Comparison of ENCODE assay signal across 10 cellular contexts in genomic region chr6:32194388-32194787, GRCh38. TPM values are rescaled to one million over a fixed set of nuclear protein-coding genes. Genes with fewer than 3 reads are reported as not detected.
A peak's percentile ranks its signal among the peaks of the same experiment; 100 is the strongest.
DNase-seq lines count a peak whose midpoint lies in the region; TF ChIP-seq lines count a peak whose summit lies in the region.
"Had no signal": no experiment of that assay in that cellular context is flagged by ENCODE, and none has a peak within 500 bp of the region (broad histone marks: within the 10 kb centered on the region; RNA-seq: fewer than 3 reads in every experiment).

No MANE protein-coding gene starts in this region.

- peaks cover 49% of the 10 kb centered on the region for H3K4me1 Mint-ChIP-seq in activated naive CD4-positive, alpha-beta T cell treated with anti-CD3 and anti-CD28 coated beads, Interleukin-2, amount 50 U/mL, for 24 hours

- intact Hi-C loops in transverse colon (cut with DNase I; ENCODE audit: low total_unique reads) = no loop called here

- H3K36me3 ChIP-seq in muscle layer of duodenum (ENCODE audit: control insufficient read depth in 1 of 2, insufficient read depth in 2 of 2, low read length in 2 of 2) (peaks cover 0 to 6% of the 10 kb centered on the region in 2 donors), transverse colon (no peaks in the 10 kb centered on the region)

- H3K4me1 ChIP-seq in muscle layer of duodenum (ENCODE audit: control insufficient read depth in 1 of 2, insufficient read depth in 2 of 2, low read length in 2 of 2) (peaks cover 12 to 23% of the 10 kb centered on the region in 2 donors), transverse colon (peaks cover 10 to 45% (median 32%) of the 10 kb centered on the region in 4 donors)

- no peak for TF ChIP-seq EP300 in transverse colon (IDR thresholded peaks at IDR 0.05; ENCODE audit: low read depth)

- peak overlapping the region; percentile 97 for H3K27ac Mint-ChIP-seq in activated naive CD4-positive, alpha-beta T cell treated with anti-CD3 and anti-CD28 coated beads, Interleukin-2, amount 50 U/mL, for 24 hours

- TF ChIP-seq CTCF in transverse colon (IDR thresholded peaks at IDR 0.05) = no peak

- peak overlapping the region; percentile 100 for H3K27ac ChIP-seq in angular gyrus (ENCODE audit: low read depth, low read length)
- H3K27ac ChIP-seq in muscle layer of duodenum (ENCODE audit: low read length) = peak overlapping the region; percentile 99
- H3K27ac ChIP-seq in transverse colon = peak overlapping the region; percentile 89 to 100 (median 98)

- H3K4me3 Mint-ChIP-seq in activated naive CD4-positive, alpha-beta T cell treated with anti-CD3 and anti-CD28 coated beads, Interleukin-2, amount 50 U/mL, for 24 hours = peak overlapping the region; percentile 95

- no peaks in the 10 kb centered on the region for H3K27me3 Mint-ChIP-seq in activated naive CD4-positive, alpha-beta T cell treated with anti-CD3 and anti-CD28 coated beads, Interleukin-2, amount 50 U/mL, for 24 hours

- in situ Hi-C loops in transverse colon (cut with MboI; ENCODE audit: low pct_ligation_motif_present in 1 of 4, low pct_unique_long_range_greater_than_20kb in 1 of 4, low sequenced_read_pairs in 3 of 4) = no loop called here

- H3K9me3 ChIP-seq in muscle layer of duodenum (ENCODE audit: control insufficient read depth in 1 of 2, low read length in 2 of 2) = no peaks in the 10 kb centered on the region
- H3K9me3 ChIP-seq in transverse colon = no peaks in the 10 kb centered on the region

- peaks cover 3% of the 10 kb centered on the region for H3K36me3 Mint-ChIP-seq in activated naive CD4-positive, alpha-beta T cell treated with anti-CD3 and anti-CD28 coated beads, Interleukin-2, amount 50 U/mL, for 24 hours

- WGBS in transverse colon (ENCODE audit: low coverage in 1 of 2), 2 donors = 89% methylated on average over 4 of the region's 4 CpGs; no CpG with 5 or more reads in 1 of the 2 donors

- TF ChIP-seq POLR2A in transverse colon (IDR thresholded peaks at IDR 0.05) = no peak

- H3K27me3 ChIP-seq in muscle layer of duodenum (ENCODE audit: low read depth, low read length) = no peaks in the 10 kb centered on the region
- no peaks in the 10 kb centered on the region for H3K27me3 ChIP-seq in transverse colon

- H3K4me3 ChIP-seq in muscle layer of duodenum (ENCODE audit: low read depth in 1 of 2, low read length in 2 of 2) (peak overlapping the region; percentile 56 to 71), transverse colon (no peak overlapping the region)

- no peaks in the 10 kb centered on the region for H3K9me3 Mint-ChIP-seq in activated naive CD4-positive, alpha-beta T cell treated with anti-CD3 and anti-CD28 coated beads, Interleukin-2, amount 50 U/mL, for 24 hours

- no peak for DNase-seq in activated naive CD4-positive, alpha-beta T cell (lab: John Stamatoyannopoulos, UW)
- DNase-seq in transverse colon (no peak), NCI-H69 (lab: John Stamatoyannopoulos, UW) (no peak), Kasumi-1 (lab: John Stamatoyannopoulos, UW) (no peak), HuH-7.5 (ENCODE audit: low spot score) (no peak)
- DNase-seq: central memory CD4-positive, alpha-beta T cell; NCI-H187 had no signal

RNA-seq across cellular contexts. Expression of gene GPSM3, which starts 1.9 kb away (rescaled TPM):
- 1 to 10 TPM in 3 of 4 donors, under 1 TPM in 1; 1.00 to 8.6 (median 6.7) TPM for total RNA-seq in transverse colon

RNA-seq across cellular contexts. Expression of gene PBX2, which starts 4.4 kb away (rescaled TPM):
- total RNA-seq in transverse colon = 10 to 100 TPM; 34.4 to 87.5 (median 41.3) TPM

RNA-seq across cellular contexts. Expression of gene AGER, which starts 10.3 kb away (rescaled TPM):
- total RNA-seq in transverse colon = 1 to 10 TPM; 1.1 to 9.0 (median 2.7) TPM

RNA-seq across cellular contexts. Expression of gene RNF5, which starts 16.2 kb away (rescaled TPM):
- total RNA-seq in transverse colon = 100 to 1,000 TPM in 3 of 4 donors, 10 to 100 TPM in 1; 36.0 to 212 (median 120) TPM

RNA-seq across cellular contexts. Expression of gene AGPAT1, which starts 18.5 kb away (rescaled TPM):
- total RNA-seq in transverse colon = 10 to 100 TPM; 17.9 to 67.2 (median 50.1) TPM

Comparison
In these comparisons a context has a peak if more than half of its experiments do, and no peak if none do; other contexts are left out.
1. H3K4me3 ChIP-seq: peak in muscle layer of duodenum (2 of 2); none in transverse colon (0 of 4).
2. Peak in every context shown above with its lines, with median percentiles within 50 percentile points of each other: H3K27ac ChIP-seq.